ENCODE assay signal across 15 cellular contexts in genomic region chr20:63643966-63644365, GRCh38. TPM values are rescaled to one million over a fixed set of nuclear protein-coding genes. Genes with fewer than 3 reads are reported as not detected.
DNase-seq lines count a peak whose midpoint lies in the region; ATAC-seq and TF ChIP-seq lines count a peak whose summit lies in the region.
"Had no signal": no experiment of that assay in that cellular context is flagged by ENCODE, and none has a peak within 500 bp of the region (broad histone marks: within the 10 kb centered on the region; RNA-seq: fewer than 3 reads in every experiment).

No MANE protein-coding gene starts in this region.

- ATAC-seq in T-cell (replicated peaks in 1 of 4), result no peak
- no peak for ATAC-seq in natural killer cell
- ATAC-seq in stimulated activated memory B cell treated with anti-CD40 and anti-IgM and Interleukin-4, amounts not matched to agents 10 μg/mL and 1 μg/mL and 100 μg/mL, for 72 hours, result no peak
- no peak for ATAC-seq in HG02623 (IDR thresholded peaks at IDR 0.05; ENCODE audit: unreplicated experiment)
- ATAC-seq: A549 had no signal

- H3K4me1 Mint-ChIP-seq in activated naive CD4-positive, alpha-beta T cell treated with anti-CD3 and anti-CD28 coated beads, Interleukin-2, amount 10 ng/mL, durations not matched to agents 7 days and 5 days, result peaks cover 20% of the 10 kb centered on the region
- H3K4me1 Mint-ChIP-seq in T-cell (peaks cover 15 to 27% (median 22%) of the 10 kb centered on the region in 3 donors), natural killer cell (peaks cover 11 to 21% of the 10 kb centered on the region in 2 donors)
- peaks cover 27% of the 10 kb centered on the region for H3K4me1 Mint-ChIP-seq in stimulated activated memory B cell treated with anti-CD40 and anti-IgM and Interleukin-4, amounts not matched to agents 10 μg/mL and 1 μg/mL and 100 μg/mL, for 72 hours

- H3K36me3 Mint-ChIP-seq in activated naive CD4-positive, alpha-beta T cell treated with anti-CD3 and anti-CD28 coated beads, Interleukin-2, amount 10 ng/mL, durations not matched to agents 7 days and 5 days, result peaks cover 10% of the 10 kb centered on the region
- H3K36me3 Mint-ChIP-seq in T-cell (peaks cover 8% of the 10 kb centered on the region), natural killer cell (no peaks in the 10 kb centered on the region)
- H3K36me3 Mint-ChIP-seq in stimulated activated memory B cell treated with anti-CD40 and anti-IgM and Interleukin-4, amounts not matched to agents 10 μg/mL and 1 μg/mL and 100 μg/mL, for 72 hours, result peaks cover 3% of the 10 kb centered on the region

- intact Hi-C loops in natural killer cell (cut with micrococcal nuclease), result no loop called here

- CTCF ChIA-PET in activated naive CD4-positive, alpha-beta T cell treated with anti-CD3 and anti-CD28 coated beads, Interleukin-2, amount 10 ng/mL, durations not matched to agents 7 days and 5 days (lab: Charles Lee), result interaction anchor here (1.1 to 3.2 kb wide), 2 partner anchors 16 to 107 kb away, joined by 4 to 17 read pairs; partner anchors contain the start of genes GMEB2 and PTK6
- CTCF ChIA-PET in T-cell (lab: Charles Lee), result no interaction called here

- no peaks in the 10 kb centered on the region for H3K9me3 Mint-ChIP-seq in activated naive CD4-positive, alpha-beta T cell treated with anti-CD3 and anti-CD28 coated beads, Interleukin-2, amount 10 ng/mL, durations not matched to agents 7 days and 5 days
- H3K9me3 Mint-ChIP-seq in T-cell, result no peaks in the 10 kb centered on the region
- no peaks in the 10 kb centered on the region for H3K9me3 Mint-ChIP-seq in natural killer cell
- no peaks in the 10 kb centered on the region for H3K9me3 Mint-ChIP-seq in stimulated activated memory B cell treated with anti-CD40 and anti-IgM and Interleukin-4, amounts not matched to agents 10 μg/mL and 1 μg/mL and 100 μg/mL, for 72 hours

- no peak for TF ChIP-seq CTCF in natural killer cell (IDR thresholded peaks at IDR 0.05)

- peaks cover 16% of the 10 kb centered on the region for H3K27me3 Mint-ChIP-seq in activated naive CD4-positive, alpha-beta T cell treated with anti-CD3 and anti-CD28 coated beads, Interleukin-2, amount 10 ng/mL, durations not matched to agents 7 days and 5 days
- no peaks in the 10 kb centered on the region for H3K27me3 Mint-ChIP-seq in T-cell
- H3K27me3 Mint-ChIP-seq in natural killer cell (ENCODE audit: low read depth in 2 of 2), result no peaks in the 10 kb centered on the region
- H3K27me3 Mint-ChIP-seq in stimulated activated memory B cell treated with anti-CD40 and anti-IgM and Interleukin-4, amounts not matched to agents 10 μg/mL and 1 μg/mL and 100 μg/mL, for 72 hours, result no peaks in the 10 kb centered on the region

- no peak overlapping the region for H3K4me3 Mint-ChIP-seq in activated naive CD4-positive, alpha-beta T cell treated with anti-CD3 and anti-CD28 coated beads, Interleukin-2, amount 10 ng/mL, durations not matched to agents 7 days and 5 days
- peak overlapping the region in 1 of 3 donors; percentile 80 for H3K4me3 Mint-ChIP-seq in T-cell
- H3K4me3 Mint-ChIP-seq in natural killer cell, result peak overlapping the region; percentile 69
- H3K4me3 Mint-ChIP-seq in stimulated activated memory B cell treated with anti-CD40 and anti-IgM and Interleukin-4, amounts not matched to agents 10 μg/mL and 1 μg/mL and 100 μg/mL, for 72 hours, result no peak overlapping the region

- POLR2A ChIA-PET in T-cell (lab: Charles Lee), result no interaction called here

- H3K27ac Mint-ChIP-seq in activated naive CD4-positive, alpha-beta T cell treated with anti-CD3 and anti-CD28 coated beads, Interleukin-2, amount 10 ng/mL, durations not matched to agents 7 days and 5 days, result peak overlapping the region; percentile 64
- H3K27ac Mint-ChIP-seq in T-cell (peak overlapping the region; percentile 44 to 71), natural killer cell (no peak overlapping the region)
- H3K27ac Mint-ChIP-seq in stimulated activated memory B cell treated with anti-CD40 and anti-IgM and Interleukin-4, amounts not matched to agents 10 μg/mL and 1 μg/mL and 100 μg/mL, for 72 hours, result peak overlapping the region; percentile 94

- DNase-seq in activated naive CD4-positive, alpha-beta T cell treated with anti-CD3 and anti-CD28 coated beads, Interleukin-2, amount 10 ng/mL, durations not matched to agents 7 days and 5 days, result no peak
- DNase-seq in activated naive CD4-positive, alpha-beta T cell treated with Interleukin-2 at 50 U/mL for 16 hours, result no peak
- DNase-seq in T-cell (no peak), natural killer cell (no peak), foreskin melanocyte (no peak), GOT3 (lab: John Stamatoyannopoulos, UW) (no peak)
- DNase-seq: COR-L47, EL, HCEC 1CT, NCI-H1930, NCI-H446 treated with DMSO at 0.1 percent for 48 hours, NCI-H748 treated with DMSO at 0.1 percent for 48 hours had no signal

RNA-seq across cellular contexts. Expression of gene STMN3, which starts 9.3 kb away (rescaled TPM):
- total RNA-seq in T-cell, result 100 to 1,000 TPM in 3 of 5 donors, 10 to 100 TPM in 2; 92.9 to 121 (median 107) TPM
- 10 to 100 TPM in 1 of 3 donors, 1 to 10 TPM in 2; 6.7 to 12.9 (median 8.3) TPM for total RNA-seq in natural killer cell

RNA-seq across cellular contexts. Expression of gene RTEL1, which starts 14.1 kb away (rescaled TPM):
- total RNA-seq in T-cell (10 to 100 TPM; 30.7 to 41.6 (median 36.8) TPM), natural killer cell (10 to 100 TPM; 36.3 to 52.0 (median 40.4) TPM)

RNA-seq across cellular contexts. Expression of gene GMEB2, which starts 17.1 kb away (rescaled TPM):
- total RNA-seq in T-cell, result 10 to 100 TPM; 20.7 to 30.3 (median 29.0) TPM
- total RNA-seq in natural killer cell, result 10 to 100 TPM; 11.7 to 15.1 (median 14.6) TPM

RNA-seq across cellular contexts. Expression of gene TNFRSF6B, which starts 52.5 kb away (rescaled TPM):
- total RNA-seq in T-cell (1 to 10 TPM in 2 of 5 donors, under 1 TPM in 2, not detected in 1; 0.37 to 1.5 (median 0.91) TPM), natural killer cell (not detected)

Comparison
In these comparisons a context has a peak if more than half of its experiments do, and no peak if none do; other contexts are left out.
1. H3K27ac Mint-ChIP-seq: peak in activated naive CD4-positive, alpha-beta T cell treated with anti-CD3 and anti-CD28 coated beads, Interleukin-2, amount 10 ng/mL, durations not matched to agents 7 days and 5 days (single experiment), T-cell (2 of 2) and stimulated activated memory B cell treated with anti-CD40 and anti-IgM and Interleukin-4, amounts not matched to agents 10 μg/mL and 1 μg/mL and 100 μg/mL, for 72 hours (single experiment); none in natural killer cell (0 of 2).
2. RNA of gene STMN3, which starts 9.3 kb away (total RNA-seq): 92.9 to 121 TPM in T-cell; 6.7 to 12.9 TPM in natural killer cell; every median in the first group is over 4 times any median in the second.